1 cellular context compared by ENCODE assay signal in the genomic region with DNA sequence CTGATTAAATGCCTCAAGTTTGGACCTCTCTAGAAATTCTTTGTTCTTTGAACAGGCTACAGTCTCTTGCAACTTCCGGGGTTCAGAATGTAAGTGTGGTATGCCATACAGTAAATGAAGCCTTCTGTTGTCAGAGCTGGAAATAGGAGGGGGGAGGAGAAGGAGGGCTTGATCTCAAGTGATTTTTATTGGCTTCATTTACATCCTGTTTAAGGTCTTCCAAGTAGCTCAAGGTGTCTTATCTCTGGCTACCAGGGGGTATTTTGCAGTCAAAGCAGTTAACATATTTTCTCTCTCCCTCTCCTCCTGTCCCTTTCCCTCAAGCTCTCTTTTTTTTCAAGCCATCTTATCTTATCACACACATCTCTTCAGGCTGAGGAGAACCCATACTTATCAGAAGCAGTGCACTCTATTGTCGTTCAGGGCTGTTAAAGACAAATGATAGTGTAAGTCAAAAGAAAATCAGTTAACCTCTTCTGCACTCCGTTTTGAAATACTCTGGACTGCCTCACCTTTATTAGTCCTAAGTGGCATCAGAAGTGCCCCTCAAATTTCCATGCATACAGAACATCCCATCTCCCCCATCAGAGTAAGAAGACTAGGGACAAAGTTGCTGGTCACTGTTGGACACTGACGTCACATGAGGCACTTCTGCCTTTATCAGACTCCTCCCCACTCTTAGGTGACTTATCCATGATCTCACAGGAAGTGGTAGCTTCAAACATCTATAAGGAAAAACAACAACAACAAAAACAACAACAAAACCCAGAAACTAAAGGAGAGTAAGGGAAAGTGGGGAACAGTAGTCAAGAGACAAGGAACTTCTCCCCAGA.
A peak's percentile ranks its signal among the peaks of the same experiment; 100 is the strongest.
TF ChIP-seq lines count a peak whose summit lies in the region.

No MANE protein-coding gene starts in this region.

TF ChIP-seq in K562, 482 proteins besides CTCF, POLR2A, EP300 and RAD21 (continued from another document and continues in another):
- TF ChIP-seq BDP1 (IDR thresholded peaks at IDR 0.05; ENCODE audit: insufficient read depth, insufficient read length), result no peak
- TF ChIP-seq ARHGAP35 (IDR thresholded peaks at IDR 0.05; ENCODE audit: partially characterized antibody), result no peak
- peak; percentile 71; the same call in 1 of the 2 replicates for TF ChIP-seq SMAD4 (CRISPR knock-in tag; conservative IDR thresholded peaks at IDR 0.05)
- TF ChIP-seq ELK3 (CRISPR knock-in tag; IDR thresholded peaks at IDR 0.05), result no peak
- no peak for TF ChIP-seq CBX5 (IDR thresholded peaks at IDR 0.05; ENCODE audit: borderline replicate concordance, low read depth)
- TF ChIP-seq CBFA2T2 (conservative IDR thresholded peaks at IDR 0.05), result peak; percentile 91
- no peak for TF ChIP-seq RBM17 (IDR thresholded peaks at IDR 0.05; ENCODE audit: borderline replicate concordance, low read depth, low read length)
- TF ChIP-seq E2F5 (CRISPR knock-in tag; IDR thresholded peaks at IDR 0.05), result no peak
- TF ChIP-seq ZNF584 (CRISPR knock-in tag; IDR thresholded peaks at IDR 0.05; ENCODE audit: low read depth), result peak; percentile 76
- TF ChIP-seq BRD9 (IDR thresholded peaks at IDR 0.05; ENCODE audit: low read depth, partially characterized antibody), result no peak
- TF ChIP-seq, protein P1, sequence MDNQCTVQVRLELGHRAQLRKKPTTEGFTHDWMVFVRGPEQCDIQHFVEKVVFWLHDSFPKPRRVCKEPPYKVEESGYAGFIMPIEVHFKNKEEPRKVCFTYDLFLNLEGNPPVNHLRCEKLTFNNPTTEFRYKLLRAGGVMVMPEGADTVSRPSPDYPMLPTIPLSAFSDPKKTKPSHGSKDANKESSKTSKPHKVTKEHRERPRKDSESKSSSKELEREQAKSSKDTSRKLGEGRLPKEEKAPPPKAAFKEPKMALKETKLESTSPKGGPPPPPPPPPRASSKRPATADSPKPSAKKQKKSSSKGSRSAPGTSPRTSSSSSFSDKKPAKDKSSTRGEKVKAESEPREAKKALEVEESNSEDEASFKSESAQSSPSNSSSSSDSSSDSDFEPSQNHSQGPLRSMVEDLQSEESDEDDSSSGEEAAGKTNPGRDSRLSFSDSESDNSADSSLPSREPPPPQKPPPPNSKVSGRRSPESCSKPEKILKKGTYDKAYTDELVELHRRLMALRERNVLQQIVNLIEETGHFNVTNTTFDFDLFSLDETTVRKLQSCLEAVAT (IDR thresholded peaks at IDR 0.05), result no peak
- TF ChIP-seq ZNF311 (CRISPR knock-in tag; IDR thresholded peaks at IDR 0.05), result no peak
- TF ChIP-seq, protein P2, sequence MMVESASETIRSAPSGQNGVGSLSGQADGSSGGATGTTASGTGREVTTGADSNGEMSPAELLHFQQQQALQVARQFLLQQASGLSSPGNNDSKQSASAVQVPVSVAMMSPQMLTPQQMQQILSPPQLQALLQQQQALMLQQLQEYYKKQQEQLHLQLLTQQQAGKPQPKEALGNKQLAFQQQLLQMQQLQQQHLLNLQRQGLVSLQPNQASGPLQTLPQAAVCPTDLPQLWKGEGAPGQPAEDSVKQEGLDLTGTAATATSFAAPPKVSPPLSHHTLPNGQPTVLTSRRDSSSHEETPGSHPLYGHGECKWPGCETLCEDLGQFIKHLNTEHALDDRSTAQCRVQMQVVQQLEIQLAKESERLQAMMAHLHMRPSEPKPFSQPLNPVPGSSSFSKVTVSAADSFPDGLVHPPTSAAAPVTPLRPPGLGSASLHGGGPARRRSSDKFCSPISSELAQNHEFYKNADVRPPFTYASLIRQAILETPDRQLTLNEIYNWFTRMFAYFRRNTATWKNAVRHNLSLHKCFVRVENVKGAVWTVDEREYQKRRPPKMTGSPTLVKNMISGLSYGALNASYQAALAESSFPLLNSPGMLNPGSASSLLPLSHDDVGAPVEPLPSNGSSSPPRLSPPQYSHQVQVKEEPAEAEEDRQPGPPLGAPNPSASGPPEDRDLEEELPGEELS (CRISPR knock-in tag; IDR thresholded peaks at IDR 0.05; ENCODE audit: borderline replicate concordance), result no peak
- no peak for TF ChIP-seq ZHX1 (conservative IDR thresholded peaks at IDR 0.05; ENCODE audit: low read length)
- TF ChIP-seq, protein P3, sequence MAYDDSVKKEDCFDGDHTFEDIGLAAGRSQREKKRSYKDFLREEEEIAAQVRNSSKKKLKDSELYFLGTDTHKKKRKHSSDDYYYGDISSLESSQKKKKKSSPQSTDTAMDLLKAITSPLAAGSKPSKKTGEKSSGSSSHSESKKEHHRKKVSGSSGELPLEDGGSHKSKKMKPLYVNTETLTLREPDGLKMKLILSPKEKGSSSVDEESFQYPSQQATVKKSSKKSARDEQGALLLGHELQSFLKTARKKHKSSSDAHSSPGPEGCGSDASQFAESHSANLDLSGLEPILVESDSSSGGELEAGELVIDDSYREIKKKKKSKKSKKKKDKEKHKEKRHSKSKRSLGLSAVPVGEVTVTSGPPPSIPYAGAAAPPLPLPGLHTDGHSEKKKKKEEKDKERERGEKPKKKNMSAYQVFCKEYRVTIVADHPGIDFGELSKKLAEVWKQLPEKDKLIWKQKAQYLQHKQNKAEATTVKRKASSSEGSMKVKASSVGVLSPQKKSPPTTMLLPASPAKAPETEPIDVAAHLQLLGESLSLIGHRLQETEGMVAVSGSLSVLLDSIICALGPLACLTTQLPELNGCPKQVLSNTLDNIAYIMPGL (CRISPR knock-in tag; IDR thresholded peaks at IDR 0.05), result no peak
- TF ChIP-seq RFX1 (IDR thresholded peaks at IDR 0.05), result no peak
- no peak for TF ChIP-seq MCM7 (IDR thresholded peaks at IDR 0.05)
- TF ChIP-seq TAF1 (IDR thresholded peaks at IDR 0.05; ENCODE audit: control insufficient read depth, extremely low read depth, insufficient read depth, low read length, severe bottlenecking), result no peak
- TF ChIP-seq KHSRP (IDR thresholded peaks at IDR 0.05), result peak; percentile 36; the same call in 1 of the 2 replicates
- TF ChIP-seq ZNF133 (CRISPR knock-in tag; IDR thresholded peaks at IDR 0.05), result no peak
- no peak for TF ChIP-seq ZNF57 (CRISPR knock-in tag; IDR thresholded peaks at IDR 0.05)
- TF ChIP-seq ZNF124 (CRISPR knock-in tag; IDR thresholded peaks at IDR 0.05), result no peak
- no peak for TF ChIP-seq SNIP1 (IDR thresholded peaks at IDR 0.05; ENCODE audit: low read depth)
- no peak for TF ChIP-seq MAFG (tag; conservative IDR thresholded peaks at IDR 0.05)
- TF ChIP-seq ZFP36 (IDR thresholded peaks at IDR 0.05; ENCODE audit: low read depth, low read length, partially characterized antibody), result no peak
- peak; percentile 25; the same call in 1 of the 2 replicates for TF ChIP-seq JUND (IDR thresholded peaks at IDR 0.05; ENCODE audit: borderline replicate concordance, low read depth, low read length)
- 0 out of 3 replicates have a peak, but pooled peaks have one; percentile 28 for TF ChIP-seq JUND (tag; IDR thresholded peaks at IDR 0.05; ENCODE audit: borderline replicate concordance, low read depth, low read length)
- no peak for TF ChIP-seq MCM2 (IDR thresholded peaks at IDR 0.05; ENCODE audit: low read depth)
- no peak for TF ChIP-seq HOMEZ (CRISPR knock-in tag; IDR thresholded peaks at IDR 0.05)
- no peak; a peak in 2 of 4 replicates for TF ChIP-seq HDAC1 (IDR thresholded peaks at IDR 0.05)
- no peak for TF ChIP-seq ZNF436 (CRISPR knock-in tag; IDR thresholded peaks at IDR 0.05)
- 0 out of 2 replicates have a peak, but pooled peaks have one; percentile 35 for TF ChIP-seq HMBOX1 (IDR thresholded peaks at IDR 0.05)
- TF ChIP-seq ZNF609 (CRISPR knock-in tag; IDR thresholded peaks at IDR 0.05; ENCODE audit: borderline replicate concordance), result no peak
- TF ChIP-seq SMAD3 (CRISPR knock-in tag; conservative IDR thresholded peaks at IDR 0.05), result no peak
- no peak for TF ChIP-seq ZNF140 (CRISPR knock-in tag; IDR thresholded peaks at IDR 0.05)
- no peak for TF ChIP-seq SETDB1 (IDR thresholded peaks at IDR 0.05; ENCODE audit: low read length)
- no peak for TF ChIP-seq NFE2 (IDR thresholded peaks at IDR 0.05; ENCODE audit: low read depth)
